ENCODE assay signal across 8 cellular contexts in the genomic region with DNA sequence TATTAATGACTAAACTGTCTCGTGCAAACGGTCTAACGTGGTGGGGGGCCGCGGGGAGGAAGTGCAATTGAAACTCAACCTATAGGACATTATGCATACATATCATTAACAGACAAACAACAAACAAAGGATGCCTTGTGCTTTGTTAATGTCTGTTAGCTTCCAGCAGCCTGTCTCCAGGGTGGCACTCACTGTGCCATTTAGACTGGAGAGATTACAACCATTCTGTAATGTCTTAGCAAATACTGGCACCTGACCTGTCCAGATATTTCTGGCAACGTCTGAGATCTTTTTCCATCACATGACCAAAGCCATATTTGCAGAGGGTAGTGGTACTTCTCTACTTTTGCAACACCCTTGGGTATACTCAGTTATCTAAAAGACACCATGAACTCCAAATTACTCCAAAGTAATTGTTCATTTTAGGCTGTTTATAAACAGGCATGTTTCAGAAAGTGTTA. TPM values are rescaled to one million over a fixed set of nuclear protein-coding genes. Genes with fewer than 3 reads are reported as not detected.
A peak's percentile ranks its signal among the peaks of the same experiment; 100 is the strongest.
DNase-seq lines count a peak whose midpoint lies in the region; ATAC-seq, FAIRE-seq and TF ChIP-seq lines count a peak whose summit lies in the region.

No MANE protein-coding gene starts in this region.

- DNase-seq in Right ventricle myocardium inferior (ENCODE audit: missing footprints) = no peak
- DNase-seq in cardiac septum (ENCODE audit: low spot score) = no peak
- no peak for DNase-seq in astrocyte (ENCODE audit: low read depth)
- DNase-seq in mesendoderm = no peak
- no peak for DNase-seq in ovary
- DNase-seq in T-helper 9 cell = no peak

- H4K20me1 ChIP-seq in astrocyte (ENCODE audit: insufficient read depth, low read length) = no peaks in the 10 kb centered on the region

- no peaks in the 10 kb centered on the region for H3K9me3 Mint-ChIP-seq in astrocyte (ENCODE audit: unreplicated experiment)

- TF ChIP-seq CTCF in astrocyte (IDR thresholded peaks at IDR 0.05; ENCODE audit: insufficient read depth, low read depth, low read length) = no peak
- TF ChIP-seq CTCF in ovary (IDR thresholded peaks at IDR 0.05) = no peak

- no peak overlapping the region for H2AFZ ChIP-seq in astrocyte (ENCODE audit: low read depth, low read length)

- no CpG with 5 or more reads among the region's 6 CpGs for WGBS in mesendoderm (ENCODE audit: extremely low coverage, insufficient coverage, low lambda C conversion rate)
- 51 to 59% (median 51%) methylated on average over 6 of the region's 6 CpGs for WGBS in ovary, 3 donors

- ATAC-seq in Right ventricle myocardium inferior = peak; percentile 47
- ATAC-seq in GM21576 (IDR thresholded peaks at IDR 0.05; ENCODE audit: unreplicated experiment) = no peak
- ATAC-seq in HG02798 (IDR thresholded peaks at IDR 0.05; ENCODE audit: poor library complexity, unreplicated experiment) = no peak

- H3K27me3 ChIP-seq in astrocyte (ENCODE audit: insufficient read depth, low read length) = no peaks in the 10 kb centered on the region
- H3K27me3 ChIP-seq in mesendoderm (ENCODE audit: insufficient read depth, low read length, poor library complexity) = peaks cover 2% of the 10 kb centered on the region
- no peaks in the 10 kb centered on the region for H3K27me3 ChIP-seq in ovary

- no peak for FAIRE-seq in astrocyte (lab: Jason Lieb, UNC)

- no peak overlapping the region for H4K8ac ChIP-seq in mesendoderm (ENCODE audit: low read depth, low read length)

- no peak overlapping the region for H3K23ac ChIP-seq in mesendoderm (ENCODE audit: low read length)

- H2AK5ac ChIP-seq in mesendoderm (ENCODE audit: low read length) = no peak overlapping the region

- H3K18ac ChIP-seq in mesendoderm (ENCODE audit: low read length) = no peak overlapping the region

- H3K27ac ChIP-seq in astrocyte (ENCODE audit: low read depth, low read length) (peak overlapping the region; percentile 79), mesendoderm (ENCODE audit: low read depth, low read length) (no peak overlapping the region), ovary (peak overlapping the region in 1 of 2 donors; percentile 96)

- H3K56ac ChIP-seq in mesendoderm (ENCODE audit: low read length) = no peak overlapping the region

- no peaks in the 10 kb centered on the region for H3K79me1 ChIP-seq in mesendoderm (ENCODE audit: low read length)

- peaks cover 16% of the 10 kb centered on the region for H3K4me1 Mint-ChIP-seq in astrocyte (ENCODE audit: low read depth, unreplicated experiment)

- H3K27ac Mint-ChIP-seq in astrocyte (ENCODE audit: unreplicated experiment) = peak overlapping the region; percentile 70

- no peak overlapping the region for H2BK15ac ChIP-seq in mesendoderm (replicated peaks; ENCODE audit: low read depth)

- H3K9ac ChIP-seq in astrocyte (ENCODE audit: low read length) (peak overlapping the region; percentile 86), mesendoderm (ENCODE audit: low read length) (no peak overlapping the region)

- H3K36me3 ChIP-seq in astrocyte (ENCODE audit: insufficient read depth, low read length) = no peaks in the 10 kb centered on the region
- H3K36me3 ChIP-seq in mesendoderm (ENCODE audit: control insufficient read depth, insufficient read depth, low read length) = no peaks in the 10 kb centered on the region
- no peaks in the 10 kb centered on the region for H3K36me3 ChIP-seq in ovary

- no peak overlapping the region for H4K5ac ChIP-seq in mesendoderm (ENCODE audit: low read length)

- no peak overlapping the region for H2BK5ac ChIP-seq in mesendoderm (ENCODE audit: low read length)

- intact Hi-C loops in Right ventricle myocardium inferior (cut with DNase I) (loop anchor here (5.0 to 10.0 kb wide), 2 partner anchors 722 to 861 kb away; partner anchors contain the start of genes ITPR2 and KRAS), cardiac septum (cut with DNase I) (loop anchor here (10.0 kb wide), 1 partner anchor 412 kb away; no protein-coding TSS in a partner anchor), ovary (cut with DNase I) (loop anchor here in 1 of 4 donors (10.0 kb wide), 1 partner anchor 542 kb away; no protein-coding TSS in a partner anchor)

- H3K36me3 Mint-ChIP-seq in astrocyte (ENCODE audit: low read depth, unreplicated experiment) = no peaks in the 10 kb centered on the region

- no peaks in the 10 kb centered on the region for H3K9me3 ChIP-seq in astrocyte (ENCODE audit: insufficient read depth, low read depth, low read length)
- H3K9me3 ChIP-seq in ovary = no peaks in the 10 kb centered on the region

- H3K27me3 Mint-ChIP-seq in astrocyte (ENCODE audit: low read depth, unreplicated experiment) = peaks cover 11% of the 10 kb centered on the region

- no peak for TF ChIP-seq POLR2A in ovary (IDR thresholded peaks at IDR 0.05)

- peak overlapping the region; percentile 83 for H3K4me2 ChIP-seq in astrocyte (ENCODE audit: low read length)
- peak overlapping the region; percentile 2 for H3K4me2 ChIP-seq in mesendoderm (ENCODE audit: low read length)

- peak overlapping the region; percentile 60 for H3K4me3 ChIP-seq in astrocyte (ENCODE audit: insufficient read depth, low read depth, low read length)
- no peak overlapping the region for H3K4me3 ChIP-seq in mesendoderm (ENCODE audit: low read length)
- H3K4me3 ChIP-seq in ovary = no peak overlapping the region

- no peak overlapping the region for H2BK120ac ChIP-seq in mesendoderm (ENCODE audit: low read depth, low read length)

- TF ChIP-seq EP300 in ovary (IDR thresholded peaks at IDR 0.05) = no peak

- H3K4ac ChIP-seq in mesendoderm (ENCODE audit: low read depth, low read length) = no peak overlapping the region

- H3K4me1 ChIP-seq in astrocyte (ENCODE audit: insufficient read depth, low read length) (peaks cover 14% of the 10 kb centered on the region), mesendoderm (ENCODE audit: control insufficient read depth, low read depth, low read length) (peaks cover 11% of the 10 kb centered on the region), ovary (ENCODE audit: insufficient read depth) (no peaks in the 10 kb centered on the region)

- no peaks in the 10 kb centered on the region for H3K79me2 ChIP-seq in astrocyte (ENCODE audit: insufficient read depth, low read length)
- no peaks in the 10 kb centered on the region for H3K79me2 ChIP-seq in mesendoderm (ENCODE audit: control insufficient read depth, insufficient read depth, low read length)

- H3K4me3 Mint-ChIP-seq in astrocyte (ENCODE audit: unreplicated experiment) = peak overlapping the region; percentile 52

RNA-seq across cellular contexts. Expression of gene BHLHE41, which starts 11.6 kb away (rescaled TPM):
- total RNA-seq in Right ventricle myocardium inferior (34.5 TPM), cardiac septum (33.3 TPM), astrocyte (2.9 and 4.3 TPM in 2 replicates), ovary (10 to 100 TPM in 6 of 7 donors, 1 to 10 TPM in 1; 6.6 to 42.8 (median 31.8) TPM)
- polyA plus RNA-seq in mesendoderm (2013, experiment 1 of 2) = 0.08 TPM
- polyA plus RNA-seq in mesendoderm (2013, experiment 2 of 2) = 0.13 TPM
- polyA plus RNA-seq in ovary = 10 to 100 TPM in 1 of 2 donors, 1 to 10 TPM in 1; 4.2 to 25.9 TPM
